Comparison of ENCODE assay signal across 15 cellular contexts in genomic region chr5:65970481-65971367, GRCh38. TPM values are rescaled to one million over a fixed set of nuclear protein-coding genes. Genes with fewer than 3 reads are reported as not detected.
A peak's percentile ranks its signal among the peaks of the same experiment; 100 is the strongest.
DNase-seq lines count a peak whose midpoint lies in the region; ATAC-seq, FAIRE-seq and TF ChIP-seq lines count a peak whose summit lies in the region.
"Had no signal": no experiment of that assay in that cellular context is flagged by ENCODE, and none has a peak within 500 bp of the region (broad histone marks: within the 10 kb centered on the region; RNA-seq: fewer than 3 reads in every experiment).

No MANE protein-coding gene starts in this region.

- H3K4me3 Mint-ChIP-seq in activated CD4-positive, alpha-beta T cell treated with anti-CD3 and anti-CD28 coated beads, Interleukin-2, amount 10 ng/mL, durations not matched to agents 7 days and 5 days: no peak overlapping the region
- H3K4me3 Mint-ChIP-seq in activated CD4-positive, alpha-beta T cell treated with anti-CD3 and anti-CD28 coated beads, Interleukin-2, amount 10 ng/mL, durations not matched to agents 24 days and 14 days: no peak overlapping the region
- H3K4me3 Mint-ChIP-seq in osteocyte (ENCODE audit: unreplicated experiment): no peak overlapping the region

- no peak overlapping the region for H2AFZ ChIP-seq in K562 (ENCODE audit: low read depth, low read length)

- no peak for TF ChIP-seq RAD21 in K562 (CRISPR knock-in tag; conservative IDR thresholded peaks at IDR 0.05 in 1 of 2, IDR thresholded peaks at IDR 0.05 in 1 of 2)

- peak overlapping the region; percentile 54 for H3K27ac ChIP-seq in K562 (ENCODE audit: extremely low read depth, low read depth, low read length)
- H3K27ac ChIP-seq: RWPE1 had no signal

- H3K9me3 ChIP-seq in K562 (replicated peaks; ENCODE audit: control insufficient read depth, insufficient read depth, low read depth, low read length): no peaks in the 10 kb centered on the region

- H3K36me3 ChIP-seq in K562 (ENCODE audit: control insufficient read depth, insufficient read depth, low read length): peaks cover 13% of the 10 kb centered on the region; the same call in 2 of the 3 replicates

- no peak for TF ChIP-seq CTCF in K562 (IDR thresholded peaks at IDR 0.05 in 2 of 3, conservative IDR thresholded peaks at IDR 0.05 in 1 of 3; ENCODE audit: insufficient read depth in 2 of 3, low read depth in 1 of 3, low read length in 3 of 3)
- no peak for TF ChIP-seq CTCF in osteocyte (IDR thresholded peaks at IDR 0.05)

- peaks cover 17 to 47% of the 10 kb centered on the region in 2 experiments for H3K4me1 ChIP-seq in K562 (replicated peaks in 1 of 2; ENCODE audit: control insufficient read depth in 2 of 2, insufficient read depth in 2 of 2, low read length in 2 of 2)

- no peak for FAIRE-seq in K562 (lab: Jason Lieb, UNC)
- FAIRE-seq: endometrium had no signal

- intact Hi-C loops in activated CD4-positive, alpha-beta T cell treated with anti-CD3 and anti-CD28 coated beads, Interleukin-2, amount 10 ng/mL, durations not matched to agents 24 days and 14 days (cut with micrococcal nuclease): no loop called here
- intact Hi-C loops in K562 (cut with micrococcal nuclease): no loop called here

- WGBS in K562 (ENCODE audit: insufficient coverage, low coverage, missing lambda C conversion rate): 6% methylated on average over 7 of the region's 7 CpGs

- peak overlapping the region; percentile 64 for H3K27ac Mint-ChIP-seq in activated CD4-positive, alpha-beta T cell treated with anti-CD3 and anti-CD28 coated beads, Interleukin-2, amount 10 ng/mL, durations not matched to agents 7 days and 5 days
- no peak overlapping the region for H3K27ac Mint-ChIP-seq in activated CD4-positive, alpha-beta T cell treated with anti-CD3 and anti-CD28 coated beads, Interleukin-2, amount 10 ng/mL, durations not matched to agents 24 days and 14 days
- H3K27ac Mint-ChIP-seq in osteocyte (ENCODE audit: unreplicated experiment): peak overlapping the region; percentile 13

- in situ Hi-C loops in K562 (cut with MboI): no loop called here

- peaks cover 33% of the 10 kb centered on the region for H3K36me3 Mint-ChIP-seq in activated CD4-positive, alpha-beta T cell treated with anti-CD3 and anti-CD28 coated beads, Interleukin-2, amount 10 ng/mL, durations not matched to agents 7 days and 5 days (ENCODE audit: low read depth)
- peaks cover 17% of the 10 kb centered on the region for H3K36me3 Mint-ChIP-seq in activated CD4-positive, alpha-beta T cell treated with anti-CD3 and anti-CD28 coated beads, Interleukin-2, amount 10 ng/mL, durations not matched to agents 24 days and 14 days (ENCODE audit: low read depth)
- peaks cover 3% of the 10 kb centered on the region for H3K36me3 Mint-ChIP-seq in osteocyte (ENCODE audit: unreplicated experiment)

- H3K9me1 ChIP-seq in K562 (ENCODE audit: control insufficient read depth, insufficient read depth, low read length): peaks cover 3% of the 10 kb centered on the region

- H3K4me2 ChIP-seq in K562 (ENCODE audit: insufficient read depth, low read length): peak overlapping the region; percentile 63

- CTCF ChIA-PET in activated CD4-positive, alpha-beta T cell treated with anti-CD3 and anti-CD28 coated beads, Interleukin-2, amount 10 ng/mL, durations not matched to agents 7 days and 5 days (lab: Charles Lee): interaction anchor here (1.3 kb wide), 1 partner anchor 23 kb away, joined by 5 read pairs; no protein-coding TSS in a partner anchor
- CTCF ChIA-PET in K562 (lab: Yijun Ruan, JAX; ENCODE audit: low intra/inter-chr PET ratio): no interaction called here

- H3K27me3 Mint-ChIP-seq in activated CD4-positive, alpha-beta T cell treated with anti-CD3 and anti-CD28 coated beads, Interleukin-2, amount 10 ng/mL, durations not matched to agents 7 days and 5 days: no peaks in the 10 kb centered on the region
- no peaks in the 10 kb centered on the region for H3K27me3 Mint-ChIP-seq in activated CD4-positive, alpha-beta T cell treated with anti-CD3 and anti-CD28 coated beads, Interleukin-2, amount 10 ng/mL, durations not matched to agents 24 days and 14 days
- no peaks in the 10 kb centered on the region for H3K27me3 Mint-ChIP-seq in osteocyte (ENCODE audit: unreplicated experiment)

- H3K27me3 ChIP-seq in K562 (ENCODE audit: control insufficient read depth in 2 of 2, insufficient read depth in 2 of 2, low read length in 2 of 2): no peaks in the 10 kb centered on the region

- no peak for DNase-seq in activated CD4-positive, alpha-beta T cell treated with anti-CD3 and anti-CD28 coated beads, Interleukin-2, amount 10 ng/mL, durations not matched to agents 7 days and 5 days
- DNase-seq in activated CD4-positive, alpha-beta T cell treated with anti-CD3 and anti-CD28 coated beads, Interleukin-2, amount 10 ng/mL, durations not matched to agents 24 days and 14 days: no peak
- DNase-seq in K562 (ENCODE audit: extremely low read depth in 1 of 4, low spot score in 3 of 4) (peak in 1 of 4 experiments; percentile 45), osteocyte (ENCODE audit: extremely low spot score, unreplicated experiment) (no peak)
- DNase-seq in activated CD4-positive, CD25-positive, alpha-beta regulatory T cell (lab: John Stamatoyannopoulos, UW): no peak
- DNase-seq: activated CD8-positive, alpha-beta memory T cell treated with anti-CD3 and anti-CD28 coated beads, Interleukin-2, amount 50 U/mL, for 4 hours; H7; NCI-H1092 treated with DMSO at 0.1 percent for 48 hours; NCI-H524; nucleus accumbens had no signal

- 0 out of 2 replicates have a peak, but pooled peaks cover 4% of the 10 kb centered on the region for H4K20me1 ChIP-seq in K562 (replicated peaks; ENCODE audit: control insufficient read depth, insufficient read depth, low read length)

- peaks cover 42% of the 10 kb centered on the region for H3K4me1 Mint-ChIP-seq in activated CD4-positive, alpha-beta T cell treated with anti-CD3 and anti-CD28 coated beads, Interleukin-2, amount 10 ng/mL, durations not matched to agents 7 days and 5 days
- H3K4me1 Mint-ChIP-seq in activated CD4-positive, alpha-beta T cell treated with anti-CD3 and anti-CD28 coated beads, Interleukin-2, amount 10 ng/mL, durations not matched to agents 24 days and 14 days: peaks cover 26% of the 10 kb centered on the region
- H3K4me1 Mint-ChIP-seq in osteocyte (ENCODE audit: unreplicated experiment): peaks cover 36% of the 10 kb centered on the region

- peaks cover 94% of the 10 kb centered on the region for H3K79me2 ChIP-seq in K562 (ENCODE audit: control insufficient read depth, insufficient read depth, low read length)

- no TSS peak for BruUV-seq in K562 (replicated peaks; lab: Mats Ljungman, UMichigan)

- TF ChIP-seq POLR2A in K562 (conservative IDR thresholded peaks at IDR 0.05): no peak

- H3K4me3 ChIP-seq in K562: no peak overlapping the region

- H3K9me3 Mint-ChIP-seq in activated CD4-positive, alpha-beta T cell treated with anti-CD3 and anti-CD28 coated beads, Interleukin-2, amount 10 ng/mL, durations not matched to agents 7 days and 5 days: peaks cover 9% of the 10 kb centered on the region
- no peaks in the 10 kb centered on the region for H3K9me3 Mint-ChIP-seq in activated CD4-positive, alpha-beta T cell treated with anti-CD3 and anti-CD28 coated beads, Interleukin-2, amount 10 ng/mL, durations not matched to agents 24 days and 14 days
- no peaks in the 10 kb centered on the region for H3K9me3 Mint-ChIP-seq in osteocyte (ENCODE audit: unreplicated experiment)

- peak overlapping the region; percentile 42 to 67; a peak in 3 of 4 replicates for H3K9ac ChIP-seq in K562 (ENCODE audit: insufficient read depth in 1 of 2, low read depth in 2 of 2, low read length in 2 of 2)

- TF ChIP-seq EP300 in K562 (IDR thresholded peaks at IDR 0.05; ENCODE audit: low read length): peak; percentile 41; the same call in 1 of the 2 replicates

- ATAC-seq in HG02885 (IDR thresholded peaks at IDR 0.05; ENCODE audit: poor library complexity, unreplicated experiment): peak; percentile 60
- peak; percentile 16 for ATAC-seq in K562
- ATAC-seq in HG03442 (IDR thresholded peaks at IDR 0.05; ENCODE audit: unreplicated experiment): no peak
- no peak for ATAC-seq in GM19351 (IDR thresholded peaks at IDR 0.05; ENCODE audit: unreplicated experiment)

- POLR2A ChIA-PET in activated CD4-positive, alpha-beta T cell treated with anti-CD3 and anti-CD28 coated beads, Interleukin-2, amount 10 ng/mL, durations not matched to agents 7 days and 5 days (lab: Charles Lee): no interaction called here
- POLR2A ChIA-PET in K562 (lab: Yijun Ruan, JAX): interaction anchor here (0.8 to 1.6 kb wide), 3 partner anchors 14 to 39 kb away, joined by 3 to 6 read pairs (median 4); no protein-coding TSS in a partner anchor

TF ChIP-seq in K562, 482 proteins besides CTCF, POLR2A, EP300 and RAD21 (continues in another document):
- TF ChIP-seq ETV5 (CRISPR knock-in tag; IDR thresholded peaks at IDR 0.05; ENCODE audit: low read depth): no peak
- peak; percentile 63 for TF ChIP-seq TCF3 (CRISPR knock-in tag; IDR thresholded peaks at IDR 0.05)
- TF ChIP-seq BCOR (IDR thresholded peaks at IDR 0.05): 0 out of 2 replicates have a peak, but pooled peaks have one; percentile 9
- peak; percentile 36; the same call in 1 of the 2 replicates for TF ChIP-seq CBFA2T2 (conservative IDR thresholded peaks at IDR 0.05)

RNA-seq across cellular contexts. Expression of gene ERBIN, which starts 44.3 kb away (rescaled TPM):
- 10 to 100 TPM; 61.6 to 70.2 TPM for total RNA-seq in activated CD4-positive, alpha-beta T cell treated with anti-CD3 and anti-CD28 coated beads, Interleukin-2, amount 10 ng/mL, durations not matched to agents 7 days and 5 days
- 28.6 and 29.2 TPM in 2 replicates for total RNA-seq in activated CD4-positive, alpha-beta T cell treated with anti-CD3 and anti-CD28 coated beads, Interleukin-2, amount 10 ng/mL, durations not matched to agents 24 days and 14 days
- total RNA-seq in K562 (2011; cell fraction: chromatin; rRNA removed; ENCODE audit: low replicate concordance): 112 and 233 TPM in 2 replicates
- total RNA-seq in K562 (2011; cell fraction: nucleolus; rRNA removed): 51.4 and 66.5 TPM in 2 replicates
- total RNA-seq in K562 (2011; cell fraction: nucleoplasm; rRNA removed): 75.7 and 89.3 TPM in 2 replicates
- total RNA-seq in K562 (2014; rRNA removed) (27.9 and 41.7 TPM in 2 replicates), K562 (2014; rRNA removed; fragmentation: Illumina TruSeq; extraction: Trizol) (62.1 and 80.5 TPM in 2 replicates), K562 (2015; rRNA removed; fragmentation: Illumina TruSeq; extraction: Trizol) (66.1 and 72.8 TPM in 2 replicates), K562 (2021) (47.5 and 50.8 TPM in 2 replicates), osteocyte (78.1 and 83.7 TPM in 2 replicates)
- polyA plus RNA-seq in K562 (2011; rRNA removed) (37.9 and 56.9 TPM in 2 replicates), K562 (2014; fragmentation: Illumina TruSeq; extraction: Trizol) (39.0 and 40.6 TPM in 2 replicates), K562 (2014; fragmentation: Nextera tagmentation; extraction: Ambion mirVana) (10 to 100 TPM; 11.9 to 12.1 TPM), K562 (2014; rRNA removed) (38.6 and 40.4 TPM in 2 replicates)
- polyA plus RNA-seq in K562 (2011; cell fraction: cytosol; rRNA removed): 11.3 and 18.9 TPM in 2 replicates
- 35.7 and 43.4 TPM in 2 replicates for polyA plus RNA-seq in K562 (2011; cell fraction: nucleus; rRNA removed)
- polyA plus RNA-seq in K562 (2012): 21.0 and 29.0 TPM in 2 replicates
- 120 and 130 TPM in 2 replicates for polyA minus RNA-seq in K562 (2011; rRNA and poly(A)+ RNA removed)
- polyA minus RNA-seq in K562 (2011; cell fraction: cytosol; rRNA and poly(A)+ RNA removed): 29.4 and 46.2 TPM in 2 replicates
- polyA minus RNA-seq in K562 (2011; cell fraction: nucleus; rRNA and poly(A)+ RNA removed): 102 and 130 TPM in 2 replicates

Comparison
In these comparisons a context has a peak if more than half of its experiments do, and no peak if none do; other contexts are left out.
1. ATAC-seq: peak in HG02885 (single experiment) and K562 (single experiment); none in HG03442 (single experiment) and GM19351 (single experiment).